In the genomic region with DNA sequence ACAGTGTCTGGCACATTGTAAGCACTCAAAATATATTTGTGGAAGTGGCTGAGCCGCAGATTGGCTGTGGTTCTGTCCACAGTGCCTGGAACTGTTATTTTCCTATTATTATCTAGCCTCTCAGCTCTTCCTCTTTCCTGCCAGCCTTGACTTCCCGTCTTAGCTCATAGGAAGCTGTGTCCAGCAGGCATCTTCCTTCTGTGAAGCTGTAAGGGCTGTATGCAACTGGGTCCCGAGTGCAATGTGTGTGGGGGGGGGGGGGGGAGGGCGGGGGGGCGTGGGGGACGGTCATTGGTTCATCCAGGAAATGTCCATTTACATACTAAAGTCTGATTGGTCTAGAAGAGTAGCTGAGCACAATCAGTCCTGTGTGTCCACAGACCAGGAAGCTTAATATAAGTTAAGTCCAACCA, we compare ENCODE assay signal across 8 cellular contexts.
DNase-seq lines count a peak whose midpoint lies in the region; ATAC-seq and TF ChIP-seq lines count a peak whose summit lies in the region.

No MANE protein-coding gene starts in this region.

- H3K4me1 Mint-ChIP-seq in H9 = peaks cover 0 to 3% of the 10 kb centered on the region in 2 experiments; a peak in 1 of 4 replicates
- H3K4me1 Mint-ChIP-seq in activated T-cell treated with anti-CD3 and anti-CD28 coated beads, Interleukin-2, amount 50 U/mL, for 4 hours (ENCODE audit: low read depth) = no peaks in the 10 kb centered on the region

- no peak overlapping the region for H3K4me3 Mint-ChIP-seq in H9
- no peak overlapping the region for H3K4me3 Mint-ChIP-seq in activated T-cell treated with anti-CD3 and anti-CD28 coated beads, Interleukin-2, amount 50 U/mL, for 4 hours

- no CpG with 5 or more reads among the region's 6 CpGs for WGBS in H9 (ENCODE audit: extremely low coverage, insufficient read length, low lambda C conversion rate)

- H2BK5ac ChIP-seq in H9 (ENCODE audit: insufficient read length, low read length) = no peak overlapping the region

- H3K9me3 ChIP-seq in H9 (ENCODE audit: control insufficient read depth, low read depth, low read length) = no peaks in the 10 kb centered on the region

- no peak overlapping the region for H3K18ac ChIP-seq in H9 (ENCODE audit: insufficient read length, low read depth, low read length)

- H4K20me1 ChIP-seq in H9 (ENCODE audit: control insufficient read depth, insufficient read depth, insufficient read length) = no peaks in the 10 kb centered on the region

- H3K79me2 ChIP-seq in H9 (ENCODE audit: insufficient read depth, low read length) = no peaks in the 10 kb centered on the region

- no peak overlapping the region for H3K4me2 ChIP-seq in H9 (ENCODE audit: insufficient read depth, insufficient read length, low read length)

- no peak for TF ChIP-seq CTCF in H9 (conservative IDR thresholded peaks at IDR 0.05)

- H2BK15ac ChIP-seq in H9 (ENCODE audit: low read depth, low read length) = no peak overlapping the region

- no peaks in the 10 kb centered on the region for H3K23me2 ChIP-seq in H9 (ENCODE audit: insufficient read length, low read depth, low read length, poor library complexity, severe bottlenecking)

- no peak overlapping the region for H3K23ac ChIP-seq in H9 (ENCODE audit: insufficient read length, low read depth, low read length)

- DNase-seq in H9 (no peak), SHP77 (lab: John Stamatoyannopoulos, UW) (peak; percentile 14 to 71), fibroblast of the conjunctiva (ENCODE audit: low read depth) (peak; percentile 26), putamen (ENCODE audit: low spot score) (peak; percentile 62), NCI-H1436 treated with DMSO at 0.1 percent for 48 hours (lab: John Stamatoyannopoulos, UW) (no peak)
- DNase-seq in activated T-cell treated with anti-CD3 and anti-CD28 coated beads, Interleukin-2, amount 50 U/mL, for 4 hours = no peak

- H2BK12ac ChIP-seq in H9 (ENCODE audit: insufficient read length, low read depth, low read length) = no peak overlapping the region

- H4K8ac ChIP-seq in H9 (replicated peaks; ENCODE audit: insufficient read length, low read depth, low read length) = no peak overlapping the region

- H3K9ac ChIP-seq in H9 (ENCODE audit: extremely low read depth, insufficient read length, low read length) = no peak overlapping the region

- no peak overlapping the region for H2BK20ac ChIP-seq in H9 (ENCODE audit: low read depth, low read length, poor library complexity, severe bottlenecking)

- no peak overlapping the region for H3K14ac ChIP-seq in H9 (ENCODE audit: insufficient read depth, low read length)

- H3K56ac ChIP-seq in H9 (ENCODE audit: insufficient read length, low read depth, low read length) = no peak overlapping the region

- peaks cover 9% of the 10 kb centered on the region; the same call in 1 of the 2 replicates for H3K27me3 Mint-ChIP-seq in H9 (ENCODE audit: low read depth)
- peaks cover 13% of the 10 kb centered on the region for H3K27me3 Mint-ChIP-seq in activated T-cell treated with anti-CD3 and anti-CD28 coated beads, Interleukin-2, amount 50 U/mL, for 4 hours (ENCODE audit: low read depth)

- H3T11ph ChIP-seq in H9 (ENCODE audit: low read length) = no peak overlapping the region

- no peak overlapping the region for H4K91ac ChIP-seq in H9 (ENCODE audit: insufficient read length, low read depth, low read length)

- no peak overlapping the region for H3K27ac ChIP-seq in H9 (ENCODE audit: insufficient read length, low read depth, low read length)

- no peaks in the 10 kb centered on the region; a peak in 1 of 5 replicates for H3K9me3 Mint-ChIP-seq in H9
- H3K9me3 Mint-ChIP-seq in activated T-cell treated with anti-CD3 and anti-CD28 coated beads, Interleukin-2, amount 50 U/mL, for 4 hours = no peaks in the 10 kb centered on the region

- H2BK120ac ChIP-seq in H9 (ENCODE audit: low read depth, low read length, poor library complexity, severe bottlenecking) = peak overlapping the region; percentile 9

- H3K4me1 ChIP-seq in H9 (ENCODE audit: insufficient read depth, low read length) = no peaks in the 10 kb centered on the region

- no peak overlapping the region for H2AFZ ChIP-seq in H9 (ENCODE audit: low read length)

- H3K36me3 Mint-ChIP-seq in H9 (ENCODE audit: insufficient read depth in 1 of 3, low read depth in 3 of 3) = no peaks in the 10 kb centered on the region
- H3K36me3 Mint-ChIP-seq in activated T-cell treated with anti-CD3 and anti-CD28 coated beads, Interleukin-2, amount 50 U/mL, for 4 hours (ENCODE audit: insufficient read depth) = no peaks in the 10 kb centered on the region

- no peak overlapping the region for H4K5ac ChIP-seq in H9 (ENCODE audit: insufficient read length, low read depth, low read length)

- ATAC-seq in HG03378 (IDR thresholded peaks at IDR 0.05; ENCODE audit: unreplicated experiment) = no peak
- ATAC-seq in activated T-cell treated with anti-CD3 and anti-CD28 coated beads, Interleukin-2, amount 50 U/mL, for 4 hours = no peak
- ATAC-seq in HG03442 (IDR thresholded peaks at IDR 0.05; ENCODE audit: unreplicated experiment) = no peak

- no peaks in the 10 kb centered on the region for H3K79me1 ChIP-seq in H9 (ENCODE audit: insufficient read depth, low read depth, low read length, poor library complexity, severe bottlenecking)

- no peaks in the 10 kb centered on the region for H3K27me3 ChIP-seq in H9 (ENCODE audit: insufficient read depth, low read length)

- no peak overlapping the region for H3K4ac ChIP-seq in H9 (ENCODE audit: low read depth, low read length)

- no peak overlapping the region for H3K27ac Mint-ChIP-seq in H9

- H2AK5ac ChIP-seq in H9 (ENCODE audit: insufficient read length, low read length) = no peak overlapping the region

Comparison
In these comparisons a context has a peak if more than half of its experiments do, and no peak if none do; other contexts are left out.
1. DNase-seq: peak in SHP77 (2 of 2), fibroblast of the conjunctiva (single experiment) and putamen (single experiment); none in H9 (single experiment), NCI-H1436 treated with DMSO at 0.1 percent for 48 hours (single experiment) and activated T-cell treated with anti-CD3 and anti-CD28 coated beads, Interleukin-2, amount 50 U/mL, for 4 hours (single experiment).